ENCODE assay signal across 18 cellular contexts in the genomic region with DNA sequence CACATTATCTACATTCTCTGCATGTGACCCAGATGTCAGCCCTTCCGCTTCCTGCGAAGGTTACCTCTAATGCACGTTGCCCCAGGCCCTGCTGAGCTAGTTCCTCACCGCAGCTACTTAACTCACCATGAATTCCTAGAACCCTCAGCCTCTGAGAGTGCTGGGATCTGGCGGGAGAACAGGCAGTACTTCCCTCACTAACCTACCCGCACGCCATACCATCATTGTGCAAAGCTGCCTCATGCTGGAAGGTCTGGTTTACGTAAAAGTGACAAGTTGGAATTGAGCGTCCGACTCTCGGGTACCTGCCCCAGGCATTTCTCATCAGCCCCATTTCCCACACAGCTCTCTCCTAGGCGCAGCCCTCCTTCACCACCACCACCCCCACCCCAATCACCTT.
"Had no signal": no experiment of that assay in that cellular context is flagged by ENCODE, and none has a peak within 500 bp of the region (broad histone marks: within the 10 kb centered on the region; RNA-seq: fewer than 3 reads in every experiment).

No MANE protein-coding gene starts in this region.

- H3K9me3 ChIP-seq: stomach, testis had no signal

- H3K27ac Mint-ChIP-seq: activated naive CD4-positive, alpha-beta T cell treated with anti-CD3 and anti-CD28 coated beads, Interleukin-2, amount 50 U/mL, for 24 hours; activated T-cell treated with anti-CD3 and anti-CD28 coated beads, Interleukin-2, amount 50 U/mL, for 72 hours; nephron; T-helper 1 cell treated with Interleukin-12 subunit alpha and Interleukin-12 subunit beta and Interleukin-4 antibody, amounts not matched to agents 30 μg/mL and 1 μg/mL, for 36 hours had no signal

- ATAC-seq: activated T-cell treated with anti-CD3 and anti-CD28 coated beads, Interleukin-2, amount 50 U/mL, for 72 hours; effector memory CD8-positive, alpha-beta T cell had no signal

- H3K27ac ChIP-seq: skin epidermis, testis had no signal

- DNase-seq: activated CD4-positive, alpha-beta T cell treated with anti-CD3 and anti-CD28 coated beads, Interleukin-2, amount 50 U/mL, for 1 hour; activated CD4-positive, CD25-positive, alpha-beta regulatory T cell treated with anti-CD3 and anti-CD28 coated beads, Interleukin-2, amount 50 U/mL, for 72 hours; activated CD8-positive, alpha-beta memory T cell treated with anti-CD3 and anti-CD28 coated beads for 24 hours; activated CD8-positive, alpha-beta memory T cell treated with anti-CD3 and anti-CD28 coated beads, Interleukin-2, amount 50 U/mL, for 48 hours; activated effector memory CD4-positive, alpha-beta T cell treated with anti-CD3 and anti-CD28 coated beads, Interleukin-2, amount 50 U/mL, for 16 hours; activated T-cell treated with anti-CD3 and anti-CD28 coated beads, Interleukin-2, amount 50 U/mL, for 72 hours; dermis blood vessel endothelial cell; effector memory CD8-positive, alpha-beta T cell; hypothalamus; midbrain; occipital lobe; stimulated activated CD4-positive, alpha-beta T cell treated with anti-CD3 and anti-CD28 coated beads, Interleukin-2, amount 100 ng/mL, for 48 hours; stomach; testis had no signal

- H3K27me3 Mint-ChIP-seq: activated naive CD4-positive, alpha-beta T cell treated with anti-CD3 and anti-CD28 coated beads, Interleukin-2, amount 50 U/mL, for 24 hours; effector memory CD8-positive, alpha-beta T cell had no signal

- H3K4me3 ChIP-seq: skin epidermis, stomach, testis had no signal

- H3K9me3 Mint-ChIP-seq: activated naive CD4-positive, alpha-beta T cell treated with anti-CD3 and anti-CD28 coated beads, Interleukin-2, amount 50 U/mL, for 24 hours; activated T-cell treated with anti-CD3 and anti-CD28 coated beads, Interleukin-2, amount 50 U/mL, for 72 hours; effector memory CD8-positive, alpha-beta T cell; nephron; T-helper 1 cell treated with Interleukin-12 subunit alpha and Interleukin-12 subunit beta and Interleukin-4 antibody, amounts not matched to agents 30 μg/mL and 1 μg/mL, for 36 hours had no signal

- H3K4me3 Mint-ChIP-seq: activated naive CD4-positive, alpha-beta T cell treated with anti-CD3 and anti-CD28 coated beads, Interleukin-2, amount 50 U/mL, for 24 hours; activated T-cell treated with anti-CD3 and anti-CD28 coated beads, Interleukin-2, amount 50 U/mL, for 72 hours; effector memory CD8-positive, alpha-beta T cell; T-helper 1 cell treated with Interleukin-12 subunit alpha and Interleukin-12 subunit beta and Interleukin-4 antibody, amounts not matched to agents 30 μg/mL and 1 μg/mL, for 36 hours had no signal

- H3K27me3 ChIP-seq: stomach, testis had no signal
